Comparison of ENCODE assay signal across 14 cellular contexts in the genomic region with DNA sequence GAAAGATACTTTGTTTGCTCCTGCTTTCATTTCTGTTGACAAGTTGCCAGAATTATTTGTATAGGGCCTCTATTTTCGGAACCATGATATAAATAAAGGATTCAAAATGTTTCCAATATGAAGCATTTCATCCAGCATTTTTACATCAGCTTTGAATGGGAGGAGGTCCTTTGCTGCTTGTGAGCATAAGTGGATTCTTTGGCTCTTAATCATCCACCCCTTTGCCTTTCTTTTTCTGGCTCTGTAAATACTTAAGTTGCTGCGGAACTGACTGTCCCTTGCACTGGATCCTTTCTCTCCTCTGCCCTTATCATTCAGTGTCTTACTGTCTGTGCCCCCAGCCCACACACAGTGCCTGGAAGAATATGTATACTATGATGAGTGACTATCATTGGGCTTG.
DNase-seq lines count a peak whose midpoint lies in the region; ATAC-seq and TF ChIP-seq lines count a peak whose summit lies in the region.
"Had no signal": no experiment of that assay in that cellular context is flagged by ENCODE, and none has a peak within 500 bp of the region (broad histone marks: within the 10 kb centered on the region; RNA-seq: fewer than 3 reads in every experiment).

No MANE protein-coding gene starts in this region.

- TF ChIP-seq CTCF in astrocyte of the cerebellum (IDR thresholded peaks at IDR 0.05; ENCODE audit: low read depth, low read length, missing control alignments), result no peak

- peak overlapping the region; percentile 46 for H3K27ac ChIP-seq in ACC112 (ENCODE audit: low read depth, low read length)
- H3K27ac ChIP-seq: prostate gland, WERI-Rb-1 had no signal

- DNase-seq in HCEC 1CT (peak; percentile 84), astrocyte of the cerebellum (ENCODE audit: low read depth) (peak; percentile 71), islet precursor cell (peak; percentile 65)
- DNase-seq: activated naive CD4-positive, alpha-beta T cell treated with anti-CD3 and anti-CD28 coated beads for 36 hours; CD4-positive, CD25-positive, alpha-beta regulatory T cell; head of caudate nucleus; KG1; WERI-Rb-1 had no signal

- H3K79me2 ChIP-seq in ACC112 (ENCODE audit: control insufficient read depth, insufficient read depth, low read length, unreplicated experiment), result peaks cover 7% of the 10 kb centered on the region

- H2AFZ ChIP-seq in ACC112 (ENCODE audit: low read length, unreplicated experiment), result no peak overlapping the region

- ATAC-seq in HG02588 (IDR thresholded peaks at IDR 0.05; ENCODE audit: unreplicated experiment), result no peak
- no peak for ATAC-seq in GM21526 (IDR thresholded peaks at IDR 0.05; ENCODE audit: low FRiP score, unreplicated experiment)
- ATAC-seq in HG03432 (IDR thresholded peaks at IDR 0.05; ENCODE audit: unreplicated experiment), result no peak
- ATAC-seq in HG03108 (IDR thresholded peaks at IDR 0.05; ENCODE audit: unreplicated experiment), result no peak

- in situ Hi-C loops in astrocyte of the cerebellum (cut with HindIII; ENCODE audit: low sequenced_read_pairs), result no loop called here

- H3K27me3 ChIP-seq in ACC112 (ENCODE audit: insufficient read depth, low read length), result no peaks in the 10 kb centered on the region

- H3K36me3 ChIP-seq in ACC112 (ENCODE audit: insufficient read depth, low read length), result no peaks in the 10 kb centered on the region; the same call in 1 of the 2 replicates
- H3K36me3 ChIP-seq: prostate gland, WERI-Rb-1 had no signal

- H3K4me1 ChIP-seq in ACC112 (ENCODE audit: control insufficient read depth, insufficient read depth, low read length, unreplicated experiment), result peaks cover 32% of the 10 kb centered on the region
- H3K4me1 ChIP-seq: prostate gland had no signal

- H3K4me3 ChIP-seq in ACC112 (ENCODE audit: low read depth, low read length) (peak overlapping the region; percentile 25; the same call in 1 of the 2 replicates), astrocyte of the cerebellum (ENCODE audit: low read depth, low read length) (no peak overlapping the region)
- H3K4me3 ChIP-seq: prostate gland had no signal
